In genomic region chr10:117439243-117439912, GRCh38 we compare ENCODE assay signal across 1 cellular context.
TF ChIP-seq lines count a peak whose summit lies in the region.

No MANE protein-coding gene starts in this region.

TF ChIP-seq in IMR-90, 13 proteins besides CTCF, POLR2A, EP300 and RAD21 (continued from another document):
- TF ChIP-seq USF2 (IDR thresholded peaks at IDR 0.05; ENCODE audit: low read depth, low read length) (no peak), SMC3 (IDR thresholded peaks at IDR 0.05; ENCODE audit: low read depth, low read length) (no peak), NFE2L2 (IDR thresholded peaks at IDR 0.05; ENCODE audit: low read depth, low read length) (no peak), MAFK (IDR thresholded peaks at IDR 0.05; ENCODE audit: low read depth, low read length) (no peak), ELK1 (IDR thresholded peaks at IDR 0.05; ENCODE audit: borderline replicate concordance, low read depth, low read length) (no peak), MXI1 (IDR thresholded peaks at IDR 0.05; ENCODE audit: borderline replicate concordance, low read depth, low read length) (no peak), RCOR1 (IDR thresholded peaks at IDR 0.05; ENCODE audit: insufficient replicate concordance, low read length) (no peak)
TF ChIP-seq in IMR-90: peak in this region for 0.
